8 cellular contexts compared by ENCODE assay signal in the genomic region with DNA sequence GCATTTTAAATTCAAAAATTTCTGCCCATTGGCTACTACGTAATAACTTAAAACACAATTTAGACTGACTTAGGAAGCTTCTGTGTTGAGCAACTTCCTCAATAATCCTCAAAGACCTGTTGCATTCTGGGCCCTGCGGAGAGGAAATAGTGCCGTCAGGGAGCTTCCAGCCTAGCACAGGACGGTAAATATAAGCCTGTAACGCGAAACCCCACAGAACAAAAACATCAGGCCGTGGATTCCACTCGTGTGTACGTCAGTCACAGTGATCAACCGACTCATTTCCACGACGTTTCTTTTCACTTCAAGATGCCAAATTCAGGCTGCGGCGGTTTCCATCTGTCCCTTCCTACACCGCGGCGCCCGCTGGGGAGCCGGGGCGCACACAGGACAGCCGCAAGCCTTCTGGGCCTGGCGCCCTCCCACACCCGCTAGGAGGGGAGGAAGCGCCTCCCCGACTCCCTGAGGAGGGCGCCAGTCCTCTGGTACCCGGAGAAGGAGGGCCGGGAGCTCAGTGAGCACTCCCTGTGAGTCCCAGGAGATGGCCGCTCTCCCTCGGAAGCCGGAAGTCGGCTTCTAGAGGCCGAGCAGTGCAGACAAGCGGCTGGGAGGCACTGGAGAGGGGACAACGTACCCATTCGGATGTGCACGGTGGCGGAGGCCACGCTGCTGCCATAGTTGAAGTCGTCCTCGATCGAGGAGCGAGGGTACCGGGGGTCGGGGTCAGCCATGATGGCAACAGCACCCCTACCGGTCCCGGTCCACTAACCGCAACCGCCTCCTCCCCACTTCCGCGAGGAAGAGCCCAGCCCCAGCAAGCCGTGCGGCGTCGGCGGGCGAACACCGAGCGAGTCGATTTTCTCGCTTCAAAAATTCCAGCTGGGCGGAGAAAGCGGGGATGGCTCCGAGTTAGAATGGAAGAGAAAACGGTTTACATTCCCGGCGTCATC. TPM values are rescaled to one million over a fixed set of nuclear protein-coding genes. Genes with fewer than 3 reads are reported as not detected.
DNase-seq lines count a peak whose midpoint lies in the region; ATAC-seq and TF ChIP-seq lines count a peak whose summit lies in the region.

A gene with protein sequence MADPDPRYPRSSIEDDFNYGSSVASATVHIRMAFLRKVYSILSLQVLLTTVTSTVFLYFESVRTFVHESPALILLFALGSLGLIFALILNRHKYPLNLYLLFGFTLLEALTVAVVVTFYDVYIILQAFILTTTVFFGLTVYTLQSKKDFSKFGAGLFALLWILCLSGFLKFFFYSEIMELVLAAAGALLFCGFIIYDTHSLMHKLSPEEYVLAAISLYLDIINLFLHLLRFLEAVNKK (minus strand): TSS at position 776 of the 950 bp plus-strand sequence. CDS start 45 bp downstream, at position 731.

- peaks cover 4% of the 10 kb centered on the region for H3K27me3 Mint-ChIP-seq in CD4-positive, alpha-beta T cell

- no peaks in the 10 kb centered on the region for H3K27me3 ChIP-seq in CD4-positive, alpha-beta T cell (ENCODE audit: control insufficient read depth, insufficient read depth, low read length)
- H3K27me3 ChIP-seq in right lobe of liver = no peaks in the 10 kb centered on the region

- peaks cover 57% of the 10 kb centered on the region for H3K4me1 Mint-ChIP-seq in CD4-positive, alpha-beta T cell (ENCODE audit: low read depth)

- peak within 1 kb of the TSS; percentile 93 for H3K4me3 Mint-ChIP-seq in CD4-positive, alpha-beta T cell

- peak within 1 kb of the TSS; percentile 98 for H3K27ac ChIP-seq in CD4-positive, alpha-beta T cell (ENCODE audit: low read depth, low read length)
- H3K27ac ChIP-seq in right lobe of liver = peak within 1 kb of the TSS; percentile 98 to 99 (median 98)

- peak; percentile 81 for ATAC-seq in CD4-positive, alpha-beta T cell (ENCODE audit: poor library complexity)
- ATAC-seq in GM19397 (IDR thresholded peaks at IDR 0.05; ENCODE audit: unreplicated experiment) (peak; percentile 87), HG03571 (IDR thresholded peaks at IDR 0.05; ENCODE audit: unreplicated experiment) (peak; percentile 87), right lobe of liver (peak; percentile 96 to 97 (median 96))

- TF ChIP-seq POLR2A in right lobe of liver (IDR thresholded peaks at IDR 0.05) = peak; percentile 69

- intact Hi-C loops in CD4-positive, alpha-beta T cell (cut with DNase I, micrococcal nuclease) = loop anchor here (2.0 to 10.0 kb wide), 5 partner anchors 21 to 135 kb away; a partner anchor contains a TSS
- intact Hi-C loops in right lobe of liver (cut with DNase I) = no loop called here

- CTCF ChIA-PET in CD4-positive, alpha-beta T cell (lab: Charles Lee) = interaction anchor here (1.0 to 2.2 kb wide), 7 partner anchors 20 to 1000 kb away, joined by 3 to 19 read pairs (median 3); a partner anchor contains a TSS

- H3K4me3 ChIP-seq in right lobe of liver = peak within 1 kb of the TSS; percentile 80 to 88 (median 81)

- H3K36me3 ChIP-seq in right lobe of liver = no peaks in the 10 kb centered on the region

- POLR2A ChIA-PET in CD4-positive, alpha-beta T cell (lab: Charles Lee) = interaction anchor here (0.5 to 2.6 kb wide), 26 partner anchors 10 to 1947 kb away, joined by 3 to 94 read pairs (median 5); a partner anchor contains a TSS

- WGBS in right lobe of liver (ENCODE audit: insufficient coverage, low coverage, low lambda C conversion rate, missing lambda C conversion rate) = 0% methylated on average over 35 of the region's 67 CpGs

- peaks cover 11% of the 10 kb centered on the region for H3K9me3 Mint-ChIP-seq in CD4-positive, alpha-beta T cell

- H3K4me1 ChIP-seq in right lobe of liver = peaks cover 0 to 8% (median 0%) of the 10 kb centered on the region in 4 donors

- no peaks in the 10 kb centered on the region for H3K9me3 ChIP-seq in CD4-positive, alpha-beta T cell (ENCODE audit: control insufficient read depth, low read length)
- H3K9me3 ChIP-seq in right lobe of liver = no peaks in the 10 kb centered on the region

- DNase-seq in CD4-positive, alpha-beta T cell = peak; percentile 64 to 82 (median 75)
- peak; percentile 92 for DNase-seq in NCI-H774 (lab: John Stamatoyannopoulos, UW)
- peak; percentile 75 to 78 for DNase-seq in activated CD4-positive, alpha-beta T cell treated with anti-CD3 and anti-CD28 coated beads, Interleukin-2, amount 50 U/mL, for 4 hours
- DNase-seq in dermis microvascular lymphatic vessel endothelial cell (ENCODE audit: low read depth in 2 of 2) = peak; percentile 81 to 90
- DNase-seq in right lobe of liver = peak; percentile 91 to 93 (median 93)
- DNase-seq in stimulated activated CD4-positive, alpha-beta T cell treated with anti-CD3 and anti-CD28 coated beads, Interleukin-4, amount 100 ng/mL, for 4 hours = peak; percentile 81 to 82

- peak; percentile 57 for TF ChIP-seq CTCF in CD4-positive, alpha-beta T cell (IDR thresholded peaks at IDR 0.05)
- TF ChIP-seq CTCF in right lobe of liver (IDR thresholded peaks at IDR 0.05) = peak; percentile 47 to 54 (median 52)

- H3K27ac Mint-ChIP-seq in CD4-positive, alpha-beta T cell = peak within 1 kb of the TSS; percentile 93

- H3K36me3 Mint-ChIP-seq in CD4-positive, alpha-beta T cell (ENCODE audit: low read depth) = peaks cover 50% of the 10 kb centered on the region

RNA-seq across cellular contexts. Expression of the gene that starts here (rescaled TPM):
- total RNA-seq in CD4-positive, alpha-beta T cell = 10 to 100 TPM; 24.1 to 24.2 TPM
- 60.2 and 79.5 TPM in 2 replicates for total RNA-seq in dermis microvascular lymphatic vessel endothelial cell
- total RNA-seq in right lobe of liver = 10 to 100 TPM; 72.3 to 88.9 (median 77.7) TPM

Comparison
In these comparisons a context has a peak if more than half of its experiments do, and no peak if none do; other contexts are left out.
1. Peak in every context shown above with its lines: DNase-seq, ATAC-seq, H3K4me3 ChIP-seq and H3K27ac ChIP-seq.
2. intact Hi-C loops: an anchor here in CD4-positive, alpha-beta T cell (2.0 to 10.0 kb wide); none called in right lobe of liver.